17 cellular contexts compared by ENCODE assay signal in genomic region chr4:137650051-137650450, GRCh38.
DNase-seq lines count a peak whose midpoint lies in the region; TF ChIP-seq lines count a peak whose summit lies in the region.
"Had no signal": no experiment of that assay in that cellular context is flagged by ENCODE, and none has a peak within 500 bp of the region (broad histone marks: within the 10 kb centered on the region; RNA-seq: fewer than 3 reads in every experiment).

No MANE protein-coding gene starts in this region.

- no peak overlapping the region for H3K27ac ChIP-seq in mesenchymal stem cell (ENCODE audit: low read length, poor library complexity, severe bottlenecking)
- H3K27ac ChIP-seq: 22Rv1, BLaER1 had no signal

- intact Hi-C loops in MCF 10A (cut with micrococcal nuclease) (no loop called here), Calu3 (cut with micrococcal nuclease; ENCODE audit: unreplicated experiment) (no loop called here)

- no peak for TF ChIP-seq CTCF in AG09319 (IDR thresholded peaks at IDR 0.05; ENCODE audit: low read depth, low read length)
- no peak for TF ChIP-seq CTCF in fibroblast of mammary gland (conservative IDR thresholded peaks at IDR 0.05; ENCODE audit: control insufficient read depth, insufficient read depth, low read depth, low read length)
- no peak for TF ChIP-seq CTCF in MCF 10A (IDR thresholded peaks at IDR 0.05; ENCODE audit: unreplicated experiment)
- no peak for TF ChIP-seq CTCF in Calu3 (IDR thresholded peaks at IDR 0.05; ENCODE audit: unreplicated experiment)

- POLR2A ChIA-PET in MCF 10A (lab: Yijun Ruan, JAX): no interaction called here

- no peaks in the 10 kb centered on the region for H3K79me1 ChIP-seq in mesenchymal stem cell (replicated peaks; ENCODE audit: low read length, poor library complexity, severe bottlenecking)

- no peaks in the 10 kb centered on the region for H3K36me3 ChIP-seq in mesenchymal stem cell (ENCODE audit: control insufficient read depth in 1 of 2, insufficient read depth in 2 of 2, low read depth in 1 of 2, low read length in 2 of 2)
- H3K36me3 ChIP-seq: BLaER1 had no signal

- H2BK12ac ChIP-seq in mesenchymal stem cell (ENCODE audit: low read length in 2 of 2): no peak overlapping the region

- CTCF ChIA-PET in MCF 10A (lab: Yijun Ruan, JAX): no interaction called here
- CTCF ChIA-PET in Calu3 (lab: Charles Lee): no interaction called here

- H3K27me3 Mint-ChIP-seq in MCF 10A (ENCODE audit: insufficient read depth, unreplicated experiment) (no peaks in the 10 kb centered on the region), Calu3 (ENCODE audit: unreplicated experiment) (no peaks in the 10 kb centered on the region)
- H3K27me3 Mint-ChIP-seq: CD8-positive, alpha-beta memory T cell had no signal

- H3K9me3 Mint-ChIP-seq in MCF 10A (ENCODE audit: unreplicated experiment) (no peaks in the 10 kb centered on the region), Calu3 (ENCODE audit: low read depth, unreplicated experiment) (no peaks in the 10 kb centered on the region)
- H3K9me3 Mint-ChIP-seq: GM23338, H9 had no signal

- H2BK5ac ChIP-seq in mesenchymal stem cell (ENCODE audit: low read depth, low read length, poor library complexity, severe bottlenecking): no peak overlapping the region

- H3K4ac ChIP-seq in mesenchymal stem cell (ENCODE audit: low read depth in 1 of 2, low read length in 2 of 2): no peak overlapping the region

- H2BK120ac ChIP-seq in mesenchymal stem cell (ENCODE audit: low read depth, low read length): no peak overlapping the region

- H3K27ac Mint-ChIP-seq in MCF 10A (ENCODE audit: low read depth, unreplicated experiment) (no peak overlapping the region), Calu3 (ENCODE audit: unreplicated experiment) (no peak overlapping the region)
- H3K27ac Mint-ChIP-seq: CD8-positive, alpha-beta memory T cell; GM23338; H9 had no signal

- H3K4me3 ChIP-seq in fibroblast of mammary gland (ENCODE audit: control insufficient read depth, low read depth, low read length): no peak overlapping the region
- H3K4me3 ChIP-seq in mesenchymal stem cell (ENCODE audit: insufficient read depth in 1 of 2, low read depth in 1 of 2, low read length in 2 of 2): no peak overlapping the region
- H3K4me3 ChIP-seq: BLaER1, GM23338 had no signal

- H3K4me1 Mint-ChIP-seq in MCF 10A (ENCODE audit: insufficient read depth, unreplicated experiment) (peaks cover 4% of the 10 kb centered on the region), Calu3 (ENCODE audit: low read depth, unreplicated experiment) (no peaks in the 10 kb centered on the region)
- H3K4me1 Mint-ChIP-seq: CD8-positive, alpha-beta memory T cell; GM23338; H9 had no signal

- H3K4me1 ChIP-seq in mesenchymal stem cell (ENCODE audit: control insufficient read depth, insufficient read depth, low read depth, low read length): no peaks in the 10 kb centered on the region
- H3K4me1 ChIP-seq: BLaER1, Caco-2 had no signal

- no peak overlapping the region for H3K14ac ChIP-seq in mesenchymal stem cell (ENCODE audit: low read length in 2 of 2)

- no peak overlapping the region for H2BK15ac ChIP-seq in mesenchymal stem cell (ENCODE audit: low read depth, poor library complexity, severe bottlenecking)

- H3K4me3 Mint-ChIP-seq in MCF 10A (ENCODE audit: unreplicated experiment): no peak overlapping the region
- no peak overlapping the region for H3K4me3 Mint-ChIP-seq in Calu3 (ENCODE audit: low read depth, unreplicated experiment)
- H3K4me3 Mint-ChIP-seq: CD8-positive, alpha-beta memory T cell; GM23338; H9 had no signal

- BruUV-seq in MCF 10A (replicated peaks; lab: Mats Ljungman, UMichigan) (no TSS peak), Calu3 (replicated peaks; lab: Mats Ljungman, UMichigan) (no TSS peak)

- no peaks in the 10 kb centered on the region for H3K36me3 Mint-ChIP-seq in MCF 10A (ENCODE audit: insufficient read depth, unreplicated experiment)
- no peaks in the 10 kb centered on the region for H3K36me3 Mint-ChIP-seq in Calu3 (ENCODE audit: insufficient read depth, unreplicated experiment)
- H3K36me3 Mint-ChIP-seq: CD8-positive, alpha-beta memory T cell had no signal

- no peak overlapping the region for H2AFZ ChIP-seq in mesenchymal stem cell (ENCODE audit: low read depth, low read length)
- H2AFZ ChIP-seq: GM23338 had no signal

- no peaks in the 10 kb centered on the region for H3K27me3 ChIP-seq in mesenchymal stem cell (ENCODE audit: control insufficient read depth in 1 of 2, insufficient read depth in 1 of 2, low read length in 2 of 2)
- H3K27me3 ChIP-seq: BLaER1 had no signal

- H2AK5ac ChIP-seq in mesenchymal stem cell (ENCODE audit: low read length, severe bottlenecking): no peak overlapping the region

- peak; percentile 29 for DNase-seq in AG09319 (ENCODE audit: extremely low read depth, low read depth)
- DNase-seq in LHCN-M2 (ENCODE audit: low read depth): peak; percentile 28
- peak; percentile 56 for DNase-seq in fibroblast of mammary gland (ENCODE audit: low read depth)
- peak; percentile 79 for DNase-seq in mesenchymal stem cell
- DNase-seq in NCI-H1930 (lab: John Stamatoyannopoulos, UW): no peak
- DNase-seq in MCF 10A (ENCODE audit: unreplicated experiment): no peak
- DNase-seq in Calu3: no peak
- DNase-seq: AML-193; Caco-2; CD8-positive, alpha-beta memory T cell; DMS79; EL; GDM1; H9 had no signal

- H3K4me2 ChIP-seq in mesenchymal stem cell (ENCODE audit: low read length, poor library complexity, severe bottlenecking): no peak overlapping the region
- H3K4me2 ChIP-seq: BLaER1, GM23338 had no signal

- no peak overlapping the region for H3K9ac ChIP-seq in mesenchymal stem cell (ENCODE audit: low read length)
- H3K9ac ChIP-seq: BLaER1 had no signal

- H4K91ac ChIP-seq in mesenchymal stem cell (ENCODE audit: low read length): no peak overlapping the region

- no peak overlapping the region for H3K18ac ChIP-seq in mesenchymal stem cell (ENCODE audit: low read depth in 1 of 2, low read length in 2 of 2)

- H3K9me3 ChIP-seq in mesenchymal stem cell (ENCODE audit: control insufficient read depth, low read length): no peaks in the 10 kb centered on the region
- H3K9me3 ChIP-seq: BLaER1, Caco-2 had no signal

- H3K23ac ChIP-seq in mesenchymal stem cell (ENCODE audit: low read length in 2 of 2): no peak overlapping the region

- H4K8ac ChIP-seq in mesenchymal stem cell (ENCODE audit: low read length): no peak overlapping the region

Comparison
In these comparisons a context has a peak if more than half of its experiments do, and no peak if none do; other contexts are left out.
1. DNase-seq: peak in AG09319 (single experiment), LHCN-M2 (single experiment), fibroblast of mammary gland (single experiment) and mesenchymal stem cell (single experiment); none in NCI-H1930 (0 of 2), MCF 10A (single experiment) and Calu3 (single experiment).